In the genomic region with DNA sequence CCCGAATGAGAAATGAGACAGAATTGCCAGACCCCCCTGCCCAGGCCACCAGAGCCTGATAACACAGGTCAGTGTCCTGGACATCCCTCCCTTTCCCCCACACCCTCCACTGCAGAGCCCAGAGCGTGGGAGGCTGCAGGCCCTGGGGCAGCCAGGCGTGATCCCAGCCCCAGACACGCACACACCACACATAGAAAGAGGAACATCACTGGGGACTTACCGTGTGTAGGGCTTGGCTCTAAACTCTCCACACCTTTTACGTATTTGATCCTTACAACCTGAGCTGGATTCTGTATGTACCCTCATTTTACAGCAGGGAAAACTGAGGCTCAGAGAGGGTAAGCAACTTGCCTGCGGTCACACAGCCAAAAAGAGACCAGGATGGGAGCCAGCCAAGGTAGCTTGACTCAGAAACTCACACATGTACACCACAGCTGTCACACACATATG, we compare ENCODE assay signal across 11 cellular contexts. TPM values are rescaled to one million over a fixed set of nuclear protein-coding genes. Genes with fewer than 3 reads are reported as not detected.
DNase-seq lines count a peak whose midpoint lies in the region; ATAC-seq and TF ChIP-seq lines count a peak whose summit lies in the region.
"Had no signal": no experiment of that assay in that cellular context is flagged by ENCODE, and none has a peak within 500 bp of the region (broad histone marks: within the 10 kb centered on the region; RNA-seq: fewer than 3 reads in every experiment).

No MANE protein-coding gene starts in this region.

- H3K4me2 ChIP-seq in Loucy (ENCODE audit: low read depth, low read length, poor library complexity, severe bottlenecking), result no peak overlapping the region

- peaks cover 22% of the 10 kb centered on the region for H3K36me3 Mint-ChIP-seq in CD4-positive, alpha-beta T cell (ENCODE audit: low read depth)
- H3K36me3 Mint-ChIP-seq in effector memory CD8-positive, alpha-beta T cell (ENCODE audit: insufficient read depth), result peaks cover 57% of the 10 kb centered on the region
- peaks cover 20% of the 10 kb centered on the region for H3K36me3 Mint-ChIP-seq in MCF 10A (ENCODE audit: insufficient read depth, unreplicated experiment)

- POLR2A ChIA-PET in CD4-positive, alpha-beta T cell (lab: Charles Lee), result interaction anchor here (0.9 to 6.0 kb wide), 3 partner anchors 10 to 40 kb away, joined by 3 to 55 read pairs (median 3); a partner anchor contains a TSS
- POLR2A ChIA-PET in MCF 10A (lab: Yijun Ruan, JAX), result interaction anchor here (2.6 kb wide), 1 partner anchor 11 kb away, joined by 7 read pairs; no protein-coding TSS in a partner anchor

- ATAC-seq in CD4-positive, alpha-beta T cell (ENCODE audit: poor library complexity), result no peak
- peak; percentile 31 for ATAC-seq in GM19023 (IDR thresholded peaks at IDR 0.05; ENCODE audit: unreplicated experiment)
- no peak for ATAC-seq in effector memory CD8-positive, alpha-beta T cell (replicated peaks)

- no peaks in the 10 kb centered on the region for H3K27me3 ChIP-seq in CD4-positive, alpha-beta T cell (ENCODE audit: control insufficient read depth, insufficient read depth, low read length)
- H3K27me3 ChIP-seq in Loucy (ENCODE audit: insufficient read depth, low read length, poor library complexity, severe bottlenecking) (no peaks in the 10 kb centered on the region), testis (no peaks in the 10 kb centered on the region)

- intact Hi-C loops in CD4-positive, alpha-beta T cell (cut with DNase I, micrococcal nuclease), result loop anchor here in 1 of 2 experiments (10.0 kb wide), 1 partner anchor 302 kb away; a partner anchor contains a TSS
- intact Hi-C loops in testis (cut with DNase I; ENCODE audit: low total_unique reads) (no loop called here), MCF 10A (cut with micrococcal nuclease) (no loop called here)

- H3K36me3 ChIP-seq in Loucy (ENCODE audit: insufficient read depth, low read length) (peaks cover 6% of the 10 kb centered on the region; the same call in 1 of the 2 replicates), testis (ENCODE audit: low read depth, missing control alignments) (no peaks in the 10 kb centered on the region)

- WGBS in testis, 2 donors, result 67 to 83% methylated on average over 7 of the region's 7 CpGs

- peaks cover 62% of the 10 kb centered on the region for H3K4me1 Mint-ChIP-seq in CD4-positive, alpha-beta T cell (ENCODE audit: low read depth)
- peaks cover 56 to 63% of the 10 kb centered on the region in 2 donors for H3K4me1 Mint-ChIP-seq in effector memory CD8-positive, alpha-beta T cell (ENCODE audit: low read depth in 2 of 2)
- H3K4me1 Mint-ChIP-seq in MCF 10A (ENCODE audit: insufficient read depth, unreplicated experiment), result peaks cover 9% of the 10 kb centered on the region

- H3F3A ChIP-seq in Loucy (ENCODE audit: low read depth), result peaks cover 14% of the 10 kb centered on the region

- no peak overlapping the region for H3K4me3 ChIP-seq in Loucy (ENCODE audit: low read length, poor library complexity, severe bottlenecking)
- no peak overlapping the region for H3K4me3 ChIP-seq in testis

- CTCF ChIA-PET in CD4-positive, alpha-beta T cell (lab: Charles Lee), result interaction anchor here (0.5 to 2.1 kb wide), 2 partner anchors 75 to 421 kb away, joined by 3 to 5 read pairs; no protein-coding TSS in a partner anchor
- CTCF ChIA-PET in MCF 10A (lab: Yijun Ruan, JAX), result interaction anchor here (0.5 to 1.9 kb wide), 3 partner anchors 17 to 71 kb away, joined by 3 to 6 read pairs (median 5); a partner anchor contains a TSS

- DNase-seq in CD4-positive, alpha-beta T cell, result no peak
- DNase-seq in effector memory CD8-positive, alpha-beta T cell, result no peak
- DNase-seq in NCI-H526 treated with DMSO at 0.1 percent for 48 hours (lab: John Stamatoyannopoulos, UW) (no peak), cerebellar nuclear complex (lab: John Stamatoyannopoulos, UW) (no peak), testis (no peak), MCF 10A (ENCODE audit: unreplicated experiment) (no peak)
- DNase-seq: DMS79, NCI-H526 had no signal

- H3K9me2 ChIP-seq in Loucy (replicated peaks; ENCODE audit: low read depth, low read length), result no peaks in the 10 kb centered on the region

- H3K4me1 ChIP-seq in Loucy (ENCODE audit: insufficient read depth, low read length, poor library complexity, severe bottlenecking) (peaks cover 40% of the 10 kb centered on the region), testis (peaks cover 6% of the 10 kb centered on the region)

- H3K4me3 Mint-ChIP-seq in CD4-positive, alpha-beta T cell, result peak overlapping the region; percentile 42
- H3K4me3 Mint-ChIP-seq in effector memory CD8-positive, alpha-beta T cell, result peak overlapping the region; percentile 66 to 85
- H3K4me3 Mint-ChIP-seq in MCF 10A (ENCODE audit: unreplicated experiment), result no peak overlapping the region

- peak overlapping the region; percentile 96 for H3K27ac Mint-ChIP-seq in CD4-positive, alpha-beta T cell
- H3K27ac Mint-ChIP-seq in effector memory CD8-positive, alpha-beta T cell, result peak overlapping the region; percentile 100
- no peak overlapping the region for H3K27ac Mint-ChIP-seq in MCF 10A (ENCODE audit: low read depth, unreplicated experiment)

- no peaks in the 10 kb centered on the region for H3K9me3 ChIP-seq in CD4-positive, alpha-beta T cell (ENCODE audit: control insufficient read depth, low read length)
- H3K9me3 ChIP-seq in Loucy (ENCODE audit: insufficient read depth, low read depth, low read length) (no peaks in the 10 kb centered on the region), testis (no peaks in the 10 kb centered on the region)

- TF ChIP-seq POLR2A in testis (IDR thresholded peaks at IDR 0.05), result no peak

- H3K9me3 Mint-ChIP-seq in CD4-positive, alpha-beta T cell, result no peaks in the 10 kb centered on the region
- H3K9me3 Mint-ChIP-seq in effector memory CD8-positive, alpha-beta T cell, result no peaks in the 10 kb centered on the region
- no peaks in the 10 kb centered on the region for H3K9me3 Mint-ChIP-seq in MCF 10A (ENCODE audit: unreplicated experiment)

- peaks cover 15% of the 10 kb centered on the region for H3K79me2 ChIP-seq in Loucy (ENCODE audit: insufficient read depth, low read length)

- TF ChIP-seq CTCF in CD4-positive, alpha-beta T cell (IDR thresholded peaks at IDR 0.05), result no peak
- TF ChIP-seq CTCF in Loucy (conservative IDR thresholded peaks at IDR 0.05; ENCODE audit: low read length), result no peak
- no peak for TF ChIP-seq CTCF in testis (IDR thresholded peaks at IDR 0.05)
- TF ChIP-seq CTCF in MCF 10A (IDR thresholded peaks at IDR 0.05; ENCODE audit: unreplicated experiment), result no peak

- no TSS peak for BruUV-seq in MCF 10A (replicated peaks; lab: Mats Ljungman, UMichigan)

- H3K27me3 Mint-ChIP-seq in CD4-positive, alpha-beta T cell, result no peaks in the 10 kb centered on the region
- H3K27me3 Mint-ChIP-seq in effector memory CD8-positive, alpha-beta T cell, result no peaks in the 10 kb centered on the region
- H3K27me3 Mint-ChIP-seq in MCF 10A (ENCODE audit: insufficient read depth, unreplicated experiment), result no peaks in the 10 kb centered on the region

- H2AFZ ChIP-seq in Loucy (ENCODE audit: low read length), result no peak overlapping the region

- H4K20me1 ChIP-seq in Loucy (ENCODE audit: insufficient read depth, low read length, poor library complexity, severe bottlenecking), result peaks cover 13% of the 10 kb centered on the region

- peak overlapping the region; percentile 79 for H3K27ac ChIP-seq in CD4-positive, alpha-beta T cell (ENCODE audit: low read depth, low read length)
- no peak overlapping the region for H3K27ac ChIP-seq in testis

- peak overlapping the region; percentile 41 for H3K9ac ChIP-seq in Loucy (ENCODE audit: low read depth, low read length, poor library complexity, severe bottlenecking)

RNA-seq across cellular contexts. Expression of a gene that starts 0.3 kb away (rescaled TPM):
- total RNA-seq in CD4-positive, alpha-beta T cell, result under 1 TPM; 0.61 to 0.63 TPM
- total RNA-seq in testis (1 to 10 TPM; 7.6 to 8.7 TPM), MCF 10A (2022) (0.44 TPM in 1 of 2 replicates, not detected in the other)
- polyA plus RNA-seq in testis (ENCODE audit: insufficient read depth, low read depth, low replicate concordance), result 3.0 TPM
- polyA plus RNA-seq: neural cell had no signal

RNA-seq across cellular contexts. Expression of a gene that starts 3.4 kb away (rescaled TPM):
- 100 to 1,000 TPM; 119 to 127 TPM for total RNA-seq in CD4-positive, alpha-beta T cell
- total RNA-seq in testis (10 to 100 TPM; 66.2 to 68.1 TPM), MCF 10A (2022) (95.0 and 123 TPM in 2 replicates)
- 39.3 TPM for polyA plus RNA-seq in testis (ENCODE audit: insufficient read depth, low read depth, low replicate concordance)

RNA-seq across cellular contexts. Expression of a gene that starts 8.7 kb away (rescaled TPM):
- total RNA-seq in CD4-positive, alpha-beta T cell, result 10 to 100 TPM; 88.5 to 93.9 TPM
- total RNA-seq in testis, result 10 to 100 TPM; 25.0 to 27.8 TPM
- 16.3 TPM for polyA plus RNA-seq in testis (ENCODE audit: insufficient read depth, low read depth, low replicate concordance)
- total RNA-seq in MCF 10A (2022), result 36.1 and 43.1 TPM in 2 replicates

RNA-seq across cellular contexts. Expression of a gene that starts 16.7 kb away (rescaled TPM):
- 10 to 100 TPM; 58.5 to 61.7 TPM for total RNA-seq in CD4-positive, alpha-beta T cell
- total RNA-seq in testis (10 to 100 TPM; 20.4 to 25.8 TPM), MCF 10A (2022) (11.9 and 17.6 TPM in 2 replicates)
- 18.7 TPM for polyA plus RNA-seq in testis (ENCODE audit: insufficient read depth, low read depth, low replicate concordance)

RNA-seq across cellular contexts. Expression of a gene that starts 16.9 kb away (rescaled TPM):
- total RNA-seq in CD4-positive, alpha-beta T cell, result 100 to 1,000 TPM; 328 to 343 TPM
- total RNA-seq in testis (100 to 1,000 TPM; 281 to 306 TPM), MCF 10A (2022) (224 and 249 TPM in 2 replicates)
- 348 TPM for polyA plus RNA-seq in testis (ENCODE audit: insufficient read depth, low read depth, low replicate concordance)
